Comparison of ENCODE assay signal across 16 cellular contexts in genomic region chr12:122293081-122293480, GRCh38. TPM values are rescaled to one million over a fixed set of nuclear protein-coding genes. Genes with fewer than 3 reads are reported as not detected.
DNase-seq lines count a peak whose midpoint lies in the region; ATAC-seq and TF ChIP-seq lines count a peak whose summit lies in the region.
"Had no signal": no experiment of that assay in that cellular context is flagged by ENCODE, and none has a peak within 500 bp of the region (broad histone marks: within the 10 kb centered on the region; RNA-seq: fewer than 3 reads in every experiment).

No MANE protein-coding gene starts in this region.

- peaks cover 6% of the 10 kb centered on the region for H3K4me1 Mint-ChIP-seq in activated T-cell treated with anti-CD3 and anti-CD28 coated beads, Interleukin-2, amount 50 U/mL, for 24 hours (ENCODE audit: low read depth)
- H3K4me1 Mint-ChIP-seq: naive thymus-derived CD8-positive, alpha-beta T cell had no signal

- peak overlapping the region; percentile 66 for H3K27ac Mint-ChIP-seq in activated T-cell treated with anti-CD3 and anti-CD28 coated beads, Interleukin-2, amount 50 U/mL, for 24 hours
- H3K27ac Mint-ChIP-seq: CD8-positive, alpha-beta T cell; naive thymus-derived CD8-positive, alpha-beta T cell had no signal

- H3K9me3 Mint-ChIP-seq in activated T-cell treated with anti-CD3 and anti-CD28 coated beads, Interleukin-2, amount 50 U/mL, for 24 hours, result no peaks in the 10 kb centered on the region
- H3K9me3 Mint-ChIP-seq: activated T-cell treated with anti-CD3 and anti-CD28 coated beads, Interleukin-2, amount 50 U/mL, for 4 hours; CD8-positive, alpha-beta T cell; central memory CD8-positive, alpha-beta T cell had no signal

- no peaks in the 10 kb centered on the region for H3K9me3 ChIP-seq in breast epithelium

- DNase-seq in activated T-cell treated with anti-CD3 and anti-CD28 coated beads, Interleukin-2, amount 50 U/mL, for 24 hours, result no peak
- DNase-seq in activated T-cell treated with anti-CD3 and anti-CD28 coated beads, Interleukin-2, amount 50 U/mL, for 48 hours, result no peak
- DNase-seq in GM19240 (ENCODE audit: insufficient read length, low spot score) (no peak), breast epithelium (ENCODE audit: low spot score in 2 of 2) (no peak)
- DNase-seq: activated CD4-positive, CD25-positive, alpha-beta regulatory T cell; activated T-cell treated with anti-CD3 and anti-CD28 coated beads, Interleukin-2, amount 50 U/mL, for 4 hours; CD8-positive, alpha-beta T cell; naive thymus-derived CD8-positive, alpha-beta T cell; NCI-H1048; RPMI8226 had no signal

- H3K36me3 Mint-ChIP-seq in activated T-cell treated with anti-CD3 and anti-CD28 coated beads, Interleukin-2, amount 50 U/mL, for 24 hours (ENCODE audit: low read depth), result peaks cover 58% of the 10 kb centered on the region

- intact Hi-C loops in breast epithelium (cut with DNase I; ENCODE audit: low total_unique reads), result no loop called here

- H3K27me3 ChIP-seq in breast epithelium, result no peaks in the 10 kb centered on the region

- no peaks in the 10 kb centered on the region for H3K36me3 ChIP-seq in breast epithelium

- H3K4me1 ChIP-seq in breast epithelium, result no peaks in the 10 kb centered on the region

- H3K27me3 Mint-ChIP-seq in activated T-cell treated with anti-CD3 and anti-CD28 coated beads, Interleukin-2, amount 50 U/mL, for 24 hours, result no peaks in the 10 kb centered on the region
- H3K27me3 Mint-ChIP-seq: central memory CD8-positive, alpha-beta T cell; naive thymus-derived CD8-positive, alpha-beta T cell had no signal

- no peak overlapping the region for H3K4me3 Mint-ChIP-seq in activated T-cell treated with anti-CD3 and anti-CD28 coated beads, Interleukin-2, amount 50 U/mL, for 24 hours
- H3K4me3 Mint-ChIP-seq: activated T-cell treated with anti-CD3 and anti-CD28 coated beads, Interleukin-2, amount 50 U/mL, for 4 hours; CD8-positive, alpha-beta T cell; central memory CD8-positive, alpha-beta T cell; naive thymus-derived CD8-positive, alpha-beta T cell had no signal

- ATAC-seq in GM21529 (IDR thresholded peaks at IDR 0.05; ENCODE audit: unreplicated experiment) (peak; percentile 61), HG03457 (IDR thresholded peaks at IDR 0.05; ENCODE audit: unreplicated experiment) (peak; percentile 83), HG03139 (IDR thresholded peaks at IDR 0.05; ENCODE audit: unreplicated experiment) (no peak), GM19467 (IDR thresholded peaks at IDR 0.05; ENCODE audit: unreplicated experiment) (no peak)
- ATAC-seq: activated T-cell treated with anti-CD3 and anti-CD28 coated beads, Interleukin-2, amount 50 U/mL, for 4 hours; CD8-positive, alpha-beta T cell; naive thymus-derived CD8-positive, alpha-beta T cell had no signal

- no peak for TF ChIP-seq CTCF in breast epithelium (IDR thresholded peaks at IDR 0.05)

- H3K4me3 ChIP-seq in breast epithelium, result no peak overlapping the region
- H3K4me3 ChIP-seq: lung had no signal

- H3K27ac ChIP-seq in breast epithelium, result no peak overlapping the region

- TF ChIP-seq POLR2A in breast epithelium (IDR thresholded peaks at IDR 0.05), result no peak

RNA-seq across cellular contexts. Expression of gene VPS33A, which starts 26.8 kb away (rescaled TPM):
- 10 to 100 TPM; 13.4 to 17.4 (median 14.4) TPM for total RNA-seq in breast epithelium

Comparison
In these comparisons a context has a peak if more than half of its experiments do, and no peak if none do; other contexts are left out.
1. ATAC-seq: peak in GM21529 (single experiment) and HG03457 (single experiment); none in HG03139 (single experiment) and GM19467 (single experiment).